Comparison of ENCODE assay signal across 20 cellular contexts in the genomic region with DNA sequence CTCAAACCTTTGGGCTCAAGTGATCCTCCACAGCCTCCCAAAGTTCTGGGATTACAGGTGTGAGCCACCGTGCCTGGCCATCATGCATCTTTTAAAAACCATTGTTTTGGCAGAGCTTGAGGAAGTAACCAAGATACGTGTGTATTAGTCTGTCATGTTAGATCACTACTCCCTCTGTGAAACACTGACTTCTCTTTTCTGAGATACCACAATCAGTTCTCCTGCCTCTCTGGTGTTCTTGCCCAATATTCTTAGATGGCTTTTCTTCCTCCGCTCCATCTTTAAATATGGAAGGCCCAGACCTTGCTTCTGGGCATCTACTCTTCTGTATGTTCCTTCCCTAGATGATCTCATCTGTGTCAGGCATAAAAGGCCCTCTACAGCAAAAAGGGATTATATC. TPM values are rescaled to one million over a fixed set of nuclear protein-coding genes. Genes with fewer than 3 reads are reported as not detected.
A peak's percentile ranks its signal among the peaks of the same experiment; 100 is the strongest.
DNase-seq lines count a peak whose midpoint lies in the region; ATAC-seq and TF ChIP-seq lines count a peak whose summit lies in the region.
"Had no signal": no experiment of that assay in that cellular context is flagged by ENCODE, and none has a peak within 500 bp of the region (broad histone marks: within the 10 kb centered on the region; RNA-seq: fewer than 3 reads in every experiment).

No MANE protein-coding gene starts in this region.

- no peaks in the 10 kb centered on the region for H3K27me3 Mint-ChIP-seq in osteocyte (ENCODE audit: unreplicated experiment)

- in situ Hi-C loops in KBM-7 (cut with MboI; ENCODE audit: low pct_unique_long_range_greater_than_20kb, low sequenced_read_pairs), result no loop called here

- H3K4me3 Mint-ChIP-seq in osteocyte (ENCODE audit: unreplicated experiment), result no peak overlapping the region
- H3K4me3 Mint-ChIP-seq: T-helper 1 cell treated with Interleukin-12 subunit alpha and Interleukin-12 subunit beta and Interleukin-4 antibody, amounts not matched to agents 30 μg/mL and 1 μg/mL, for 36 hours had no signal

- no peaks in the 10 kb centered on the region for H3K4me1 Mint-ChIP-seq in osteocyte (ENCODE audit: unreplicated experiment)

- H3K27ac Mint-ChIP-seq in osteocyte (ENCODE audit: unreplicated experiment), result no peak overlapping the region
- H3K27ac Mint-ChIP-seq: T-helper 1 cell treated with Interleukin-12 subunit alpha and Interleukin-12 subunit beta and Interleukin-4 antibody, amounts not matched to agents 30 μg/mL and 1 μg/mL, for 36 hours had no signal

- ATAC-seq in GM18498 (IDR thresholded peaks at IDR 0.05; ENCODE audit: unreplicated experiment), result no peak
- ATAC-seq: A549, Right ventricle myocardium inferior had no signal

- TF ChIP-seq CTCF in osteocyte (IDR thresholded peaks at IDR 0.05) (no peak), foreskin fibroblast (IDR thresholded peaks at IDR 0.05; ENCODE audit: low read depth, low read length) (no peak)

- H3K36me3 Mint-ChIP-seq in osteocyte (ENCODE audit: unreplicated experiment), result no peaks in the 10 kb centered on the region

- no peaks in the 10 kb centered on the region for H3K9me3 Mint-ChIP-seq in osteocyte (ENCODE audit: unreplicated experiment)
- H3K9me3 Mint-ChIP-seq: T-helper 1 cell treated with Interleukin-12 subunit alpha and Interleukin-12 subunit beta and Interleukin-4 antibody, amounts not matched to agents 30 μg/mL and 1 μg/mL, for 36 hours had no signal

- DNase-seq in KBM-7 (peak; percentile 68), NOMO-1 treated with DMSO at 0.1 percent for 48 hours (lab: John Stamatoyannopoulos, UW; ENCODE audit: unreplicated experiment) (peak; percentile 91), SKM-1 treated with dmso at 0.1 percent for 144 hours (lab: John Stamatoyannopoulos, UW; ENCODE audit: unreplicated experiment) (peak; percentile 97), osteocyte (ENCODE audit: extremely low spot score, unreplicated experiment) (peak; percentile 3), foreskin fibroblast (no peak), RKO (ENCODE audit: low spot score) (no peak)
- DNase-seq: DND-41, GM23248, NCI-H1105 treated with DMSO at 0.1 percent for 48 hours, NCI-H1694 treated with DMSO at 0.1 percent for 48 hours, NCI-H510A, NCI-H774, Peyer's patch had no signal

- H3K4me3 ChIP-seq in foreskin fibroblast (ENCODE audit: low read depth in 1 of 2, low read length in 2 of 2), result no peak overlapping the region
- H3K4me3 ChIP-seq: A549, BLaER1, GM23248, HAP-1, Peyer's patch, SK-N-MC had no signal

RNA-seq across cellular contexts. Expression of a gene that starts 14.2 kb away (rescaled TPM):
- total RNA-seq in osteocyte, result 38.5 and 39.3 TPM in 2 replicates

RNA-seq across cellular contexts. Expression of a gene that starts 36.7 kb away (rescaled TPM):
- 5.3 and 7.7 TPM in 2 replicates for total RNA-seq in osteocyte

RNA-seq across cellular contexts. Expression of a gene that starts 58.9 kb away (rescaled TPM):
- total RNA-seq in osteocyte, result 57.6 and 76.4 TPM in 2 replicates

Comparison
In these comparisons a context has a peak if more than half of its experiments do, and no peak if none do; other contexts are left out.
1. DNase-seq: peak in KBM-7 (single experiment), NOMO-1 treated with DMSO at 0.1 percent for 48 hours (single experiment), SKM-1 treated with dmso at 0.1 percent for 144 hours (single experiment) and osteocyte (single experiment); none in foreskin fibroblast (0 of 2) and RKO (single experiment).